In the genomic region with DNA sequence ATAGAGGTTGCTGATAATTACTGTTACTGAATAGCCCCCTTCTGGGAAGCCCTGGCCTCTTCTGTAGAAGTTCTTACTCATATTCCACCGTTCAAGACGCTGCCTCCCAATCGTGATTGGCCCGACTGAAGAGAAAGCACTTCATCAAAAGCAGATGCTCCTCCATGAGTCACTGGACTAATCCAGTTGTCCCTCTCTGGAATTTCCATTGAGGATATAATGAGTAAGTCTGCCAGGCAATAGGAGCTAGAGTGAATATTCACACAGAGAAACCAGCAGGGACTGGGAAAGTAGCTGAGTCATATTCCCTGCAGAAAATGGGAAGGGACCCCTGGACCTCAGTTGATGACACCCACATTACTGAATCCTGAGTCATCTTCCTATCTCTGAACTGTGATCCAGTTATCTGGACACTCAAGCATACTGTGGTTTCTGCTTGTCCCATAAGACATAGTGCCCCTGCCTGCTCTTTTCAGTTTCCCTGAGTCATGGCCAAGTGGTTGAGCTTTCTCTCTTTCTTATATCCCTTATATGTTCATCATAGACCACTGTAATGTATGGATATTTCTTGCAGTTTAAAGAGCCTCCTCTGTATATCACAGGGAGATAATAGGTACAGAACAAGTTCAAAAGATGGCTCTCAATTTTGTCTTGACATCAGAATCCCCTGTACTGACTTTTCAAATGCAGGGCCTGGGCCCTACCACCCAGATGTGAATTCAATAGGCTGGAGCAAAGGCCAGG, we compare ENCODE assay signal across 1 cellular context.
TF ChIP-seq lines count a peak whose summit lies in the region.

No MANE protein-coding gene starts in this region.

TF ChIP-seq in K562, 482 proteins besides CTCF, POLR2A, EP300 and RAD21 (continued from another document and continues in another):
- TF ChIP-seq, protein P1, sequence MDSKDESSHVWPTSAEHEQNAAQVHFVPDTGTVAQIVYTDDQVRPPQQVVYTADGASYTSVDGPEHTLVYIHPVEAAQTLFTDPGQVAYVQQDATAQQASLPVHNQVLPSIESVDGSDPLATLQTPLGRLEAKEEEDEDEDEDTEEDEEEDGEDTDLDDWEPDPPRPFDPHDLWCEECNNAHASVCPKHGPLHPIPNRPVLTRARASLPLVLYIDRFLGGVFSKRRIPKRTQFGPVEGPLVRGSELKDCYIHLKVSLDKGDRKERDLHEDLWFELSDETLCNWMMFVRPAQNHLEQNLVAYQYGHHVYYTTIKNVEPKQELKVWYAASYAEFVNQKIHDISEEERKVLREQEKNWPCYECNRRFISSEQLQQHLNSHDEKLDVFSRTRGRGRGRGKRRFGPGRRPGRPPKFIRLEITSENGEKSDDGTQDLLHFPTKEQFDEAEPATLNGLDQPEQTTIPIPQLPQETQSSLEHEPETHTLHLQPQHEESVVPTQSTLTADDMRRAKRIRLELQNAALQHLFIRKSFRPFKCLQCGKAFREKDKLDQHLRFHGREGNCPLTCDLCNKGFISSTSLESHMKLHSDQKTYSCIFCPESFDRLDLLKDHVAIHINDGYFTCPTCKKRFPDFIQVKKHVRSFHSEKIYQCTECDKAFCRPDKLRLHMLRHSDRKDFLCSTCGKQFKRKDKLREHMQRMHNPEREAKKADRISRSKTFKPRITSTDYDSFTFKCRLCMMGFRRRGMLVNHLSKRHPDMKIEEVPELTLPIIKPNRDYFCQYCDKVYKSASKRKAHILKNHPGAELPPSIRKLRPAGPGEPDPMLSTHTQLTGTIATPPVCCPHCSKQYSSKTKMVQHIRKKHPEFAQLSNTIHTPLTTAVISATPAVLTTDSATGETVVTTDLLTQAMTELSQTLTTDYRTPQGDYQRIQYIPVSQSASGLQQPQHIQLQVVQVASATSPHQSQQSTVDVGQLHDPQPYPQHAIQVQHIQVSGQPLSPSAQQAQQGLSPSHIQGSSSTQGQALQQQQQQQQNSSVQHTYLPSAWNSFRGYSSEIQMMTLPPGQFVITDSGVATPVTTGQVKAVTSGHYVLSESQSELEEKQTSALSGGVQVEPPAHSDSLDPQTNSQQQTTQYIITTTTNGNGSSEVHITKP (IDR thresholded peaks at IDR 0.05; ENCODE audit: partially characterized antibody): peak; percentile 87
- TF ChIP-seq VEZF1 (CRISPR knock-in tag; IDR thresholded peaks at IDR 0.05) (peak; percentile 53; the same call in 1 of the 2 replicates), ZNF655 (CRISPR knock-in tag; IDR thresholded peaks at IDR 0.05) (no peak), ZNF12 (CRISPR knock-in tag; IDR thresholded peaks at IDR 0.05) (no peak), POLR2G (IDR thresholded peaks at IDR 0.05; ENCODE audit: low read depth, low read length) (no peak), ELK3 (CRISPR knock-in tag; IDR thresholded peaks at IDR 0.05) (no peak), PRPF4 (IDR thresholded peaks at IDR 0.05; ENCODE audit: insufficient read depth, low read depth, low read length, poor library complexity, severe bottlenecking) (no peak), NFIC (IDR thresholded peaks at IDR 0.05) (peak; percentile 59), FOXK2 (conservative IDR thresholded peaks at IDR 0.05 in 1 of 2, IDR thresholded peaks at IDR 0.05 in 1 of 2; ENCODE audit: low read depth in 2 of 2) (peak; percentile 46 to 47; a peak in 1 of 4 replicates), FOXA1 (IDR thresholded peaks at IDR 0.05; ENCODE audit: borderline replicate concordance) (no peak), NRF1 (conservative IDR thresholded peaks at IDR 0.05 in 1 of 2, IDR thresholded peaks at IDR 0.05 in 1 of 2) (0 out of 4 replicates have a peak, but pooled peaks of 1 of the 2 experiments have one; percentile 10), E2F3 (CRISPR knock-in tag; IDR thresholded peaks at IDR 0.05) (no peak), SNRNP70 (optimal IDR thresholded peaks at IDR 0.05; ENCODE audit: low read depth, low read length) (no peak), MCM2 (IDR thresholded peaks at IDR 0.05; ENCODE audit: low read depth) (no peak), ZNF232 (CRISPR knock-in tag; IDR thresholded peaks at IDR 0.05) (no peak), ZNF407 (IDR thresholded peaks at IDR 0.05; ENCODE audit: low read depth) (no peak), TCF7 (IDR thresholded peaks at IDR 0.05; ENCODE audit: borderline replicate concordance) (no peak), HNRNPL (IDR thresholded peaks at IDR 0.05; ENCODE audit: low read depth, low read length) (no peak), THRA (IDR thresholded peaks at IDR 0.05) (no peak), RBM14 (IDR thresholded peaks at IDR 0.05; ENCODE audit: borderline replicate concordance, insufficient read depth, low read depth, low read length) (no peak), STAT6 (CRISPR knock-in tag; IDR thresholded peaks at IDR 0.05) (no peak)
- TF ChIP-seq, protein P2, sequence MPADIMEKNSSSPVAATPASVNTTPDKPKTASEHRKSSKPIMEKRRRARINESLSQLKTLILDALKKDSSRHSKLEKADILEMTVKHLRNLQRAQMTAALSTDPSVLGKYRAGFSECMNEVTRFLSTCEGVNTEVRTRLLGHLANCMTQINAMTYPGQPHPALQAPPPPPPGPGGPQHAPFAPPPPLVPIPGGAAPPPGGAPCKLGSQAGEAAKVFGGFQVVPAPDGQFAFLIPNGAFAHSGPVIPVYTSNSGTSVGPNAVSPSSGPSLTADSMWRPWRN (IDR thresholded peaks at IDR 0.05; ENCODE audit: low read depth): peak; percentile 54
- TF ChIP-seq, protein P3, sequence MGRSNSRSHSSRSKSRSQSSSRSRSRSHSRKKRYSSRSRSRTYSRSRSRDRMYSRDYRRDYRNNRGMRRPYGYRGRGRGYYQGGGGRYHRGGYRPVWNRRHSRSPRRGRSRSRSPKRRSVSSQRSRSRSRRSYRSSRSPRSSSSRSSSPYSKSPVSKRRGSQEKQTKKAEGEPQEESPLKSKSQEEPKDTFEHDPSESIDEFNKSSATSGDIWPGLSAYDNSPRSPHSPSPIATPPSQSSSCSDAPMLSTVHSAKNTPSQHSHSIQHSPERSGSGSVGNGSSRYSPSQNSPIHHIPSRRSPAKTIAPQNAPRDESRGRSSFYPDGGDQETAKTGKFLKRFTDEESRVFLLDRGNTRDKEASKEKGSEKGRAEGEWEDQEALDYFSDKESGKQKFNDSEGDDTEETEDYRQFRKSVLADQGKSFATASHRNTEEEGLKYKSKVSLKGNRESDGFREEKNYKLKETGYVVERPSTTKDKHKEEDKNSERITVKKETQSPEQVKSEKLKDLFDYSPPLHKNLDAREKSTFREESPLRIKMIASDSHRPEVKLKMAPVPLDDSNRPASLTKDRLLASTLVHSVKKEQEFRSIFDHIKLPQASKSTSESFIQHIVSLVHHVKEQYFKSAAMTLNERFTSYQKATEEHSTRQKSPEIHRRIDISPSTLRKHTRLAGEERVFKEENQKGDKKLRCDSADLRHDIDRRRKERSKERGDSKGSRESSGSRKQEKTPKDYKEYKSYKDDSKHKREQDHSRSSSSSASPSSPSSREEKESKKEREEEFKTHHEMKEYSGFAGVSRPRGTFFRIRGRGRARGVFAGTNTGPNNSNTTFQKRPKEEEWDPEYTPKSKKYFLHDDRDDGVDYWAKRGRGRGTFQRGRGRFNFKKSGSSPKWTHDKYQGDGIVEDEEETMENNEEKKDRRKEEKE (IDR thresholded peaks at IDR 0.05; ENCODE audit: borderline replicate concordance in 1 of 2, control insufficient read depth in 1 of 2, low read depth in 2 of 2, low read length in 1 of 2): no peak
